In the genomic region with DNA sequence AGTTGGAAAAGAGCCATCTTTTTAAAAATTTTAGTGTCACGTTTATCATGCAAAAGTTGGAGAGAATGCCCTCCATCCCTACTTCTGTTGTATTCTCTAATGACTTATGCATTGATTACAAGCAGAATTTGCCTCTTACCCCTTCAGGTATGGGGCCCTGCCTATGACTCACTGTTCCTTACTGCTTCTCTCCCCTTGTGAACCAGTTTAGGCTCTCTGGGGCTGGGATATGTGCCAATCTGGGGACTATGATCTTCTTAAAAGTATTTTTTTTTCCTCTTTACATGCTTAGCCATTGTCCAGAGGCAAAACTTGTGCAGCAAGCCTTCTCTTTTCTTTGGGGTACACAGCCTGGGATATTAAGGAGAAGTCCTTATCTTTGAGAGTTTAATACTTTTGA, we compare ENCODE assay signal across 19 cellular contexts. TPM values are rescaled to one million over a fixed set of nuclear protein-coding genes. Genes with fewer than 3 reads are reported as not detected.
DNase-seq lines count a peak whose midpoint lies in the region; ATAC-seq lines count a peak whose summit lies in the region.
"Had no signal": no experiment of that assay in that cellular context is flagged by ENCODE, and none has a peak within 500 bp of the region (broad histone marks: within the 10 kb centered on the region; RNA-seq: fewer than 3 reads in every experiment).

No MANE protein-coding gene starts in this region.

- in situ Hi-C loops in HAP-1 (cut with MboI; ENCODE audit: low sequenced_read_pairs) = loop anchor here (10.0 to 25.0 kb wide), 2 partner anchors 97 to 499 kb away; no protein-coding TSS in a partner anchor

- peaks cover 17% of the 10 kb centered on the region for H3K9me3 Mint-ChIP-seq in activated CD4-positive, alpha-beta T cell treated with anti-CD3 and anti-CD28 coated beads for 36 hours (ENCODE audit: low read depth)
- H3K9me3 Mint-ChIP-seq in activated naive CD8-positive, alpha-beta T cell treated with anti-CD3 and anti-CD28 coated beads, Interleukin-2, amount 50 U/mL, for 24 hours = peaks cover 8% of the 10 kb centered on the region
- H3K9me3 Mint-ChIP-seq in activated naive CD8-positive, alpha-beta T cell treated with anti-CD3 and anti-CD28 coated beads for 36 hours = peaks cover 27% of the 10 kb centered on the region
- peaks cover 3% of the 10 kb centered on the region for H3K9me3 Mint-ChIP-seq in activated T-helper 17 cell treated with anti-CD3 and anti-CD28 coated beads, Interleukin-2, amount 50 U/mL, for 72 hours
- H3K9me3 Mint-ChIP-seq in naive thymus-derived CD4-positive, alpha-beta T cell = peaks cover 0 to 25% (median 5%) of the 10 kb centered on the region in 11 donors
- H3K9me3 Mint-ChIP-seq: HFFc6 had no signal

- peaks cover 48% of the 10 kb centered on the region for H3K4me1 Mint-ChIP-seq in activated CD4-positive, alpha-beta T cell treated with anti-CD3 and anti-CD28 coated beads for 36 hours
- peaks cover 39% of the 10 kb centered on the region for H3K4me1 Mint-ChIP-seq in activated naive CD8-positive, alpha-beta T cell treated with anti-CD3 and anti-CD28 coated beads, Interleukin-2, amount 50 U/mL, for 24 hours
- H3K4me1 Mint-ChIP-seq in activated naive CD8-positive, alpha-beta T cell treated with anti-CD3 and anti-CD28 coated beads for 36 hours = peaks cover 58% of the 10 kb centered on the region
- H3K4me1 Mint-ChIP-seq in activated T-helper 17 cell treated with anti-CD3 and anti-CD28 coated beads, Interleukin-2, amount 50 U/mL, for 72 hours = peaks cover 31% of the 10 kb centered on the region
- peaks cover 0 to 42% (median 5%) of the 10 kb centered on the region in 7 donors for H3K4me1 Mint-ChIP-seq in naive thymus-derived CD4-positive, alpha-beta T cell

- DNase-seq in activated CD4-positive, alpha-beta T cell treated with anti-CD3 and anti-CD28 coated beads for 36 hours = peak; percentile 59
- DNase-seq in activated CD4-positive, alpha-beta T cell treated with anti-CD3 and anti-CD28 coated beads, Interleukin-2, amount 50 U/mL, for 1 hour = no peak
- no peak for DNase-seq in activated naive CD8-positive, alpha-beta T cell treated with anti-CD3 and anti-CD28 coated beads, Interleukin-2, amount 50 U/mL, for 24 hours
- DNase-seq in activated naive CD8-positive, alpha-beta T cell treated with anti-CD3 and anti-CD28 coated beads for 36 hours = no peak
- DNase-seq in stimulated activated naive CD8-positive, alpha-beta T cell treated with anti-CD3 and anti-CD28 coated beads, Interleukin-15, Interleukin-2, amounts not matched to agents 100 U/mL and 50 U/mL, for 24 hours = no peak
- no peak for DNase-seq in naive thymus-derived CD4-positive, alpha-beta T cell
- DNase-seq in HAP-1 (ENCODE audit: low spot score in 2 of 2) = no peak
- DNase-seq: 8988T, BE2C, DMS79 treated with DMSO at 0.1 percent for 48 hours, HFFc6, KBM-7, NCI-H1048, NCI-H1436 treated with DMSO at 0.1 percent for 48 hours, NCI-H2029 treated with DMSO at 0.1 percent for 48 hours, NCI-H748 treated with DMSO at 0.1 percent for 48 hours had no signal

- no peaks in the 10 kb centered on the region for H3K27me3 ChIP-seq in naive thymus-derived CD4-positive, alpha-beta T cell (ENCODE audit: control insufficient read depth in 2 of 2, insufficient read depth in 2 of 2, low read length in 2 of 2)
- no peaks in the 10 kb centered on the region for H3K27me3 ChIP-seq in HAP-1 (ENCODE audit: low read depth)
- H3K27me3 ChIP-seq: BE2C had no signal

- H3K4me1 ChIP-seq in naive thymus-derived CD4-positive, alpha-beta T cell (ENCODE audit: control insufficient read depth in 2 of 2, insufficient read depth in 2 of 2, low read length in 2 of 2) = peaks cover 0 to 50% of the 10 kb centered on the region in 2 donors
- no peaks in the 10 kb centered on the region for H3K4me1 ChIP-seq in HAP-1
- H3K4me1 ChIP-seq: BE2C had no signal

- peaks cover 45% of the 10 kb centered on the region for H3K36me3 Mint-ChIP-seq in activated CD4-positive, alpha-beta T cell treated with anti-CD3 and anti-CD28 coated beads for 36 hours (ENCODE audit: low read depth)
- H3K36me3 Mint-ChIP-seq in activated naive CD8-positive, alpha-beta T cell treated with anti-CD3 and anti-CD28 coated beads, Interleukin-2, amount 50 U/mL, for 24 hours (ENCODE audit: low read depth) = peaks cover 40% of the 10 kb centered on the region
- peaks cover 59% of the 10 kb centered on the region for H3K36me3 Mint-ChIP-seq in activated naive CD8-positive, alpha-beta T cell treated with anti-CD3 and anti-CD28 coated beads for 36 hours
- peaks cover 5% of the 10 kb centered on the region for H3K36me3 Mint-ChIP-seq in activated T-helper 17 cell treated with anti-CD3 and anti-CD28 coated beads, Interleukin-2, amount 50 U/mL, for 72 hours (ENCODE audit: low read depth)
- H3K36me3 Mint-ChIP-seq in naive thymus-derived CD4-positive, alpha-beta T cell = peaks cover 5 to 60% (median 57%) of the 10 kb centered on the region in 5 donors

- POLR2A ChIA-PET in activated CD4-positive, alpha-beta T cell treated with anti-CD3 and anti-CD28 coated beads for 36 hours (lab: Charles Lee) = interaction anchor here (0.6 kb wide), 1 partner anchor 1720 kb away, joined by 3 read pairs; no protein-coding TSS in a partner anchor
- POLR2A ChIA-PET in naive thymus-derived CD4-positive, alpha-beta T cell (lab: Charles Lee) = interaction anchor here (0.7 to 1.0 kb wide), 2 partner anchors 20 to 1578 kb away, joined by 3 to 4 read pairs; no protein-coding TSS in a partner anchor

- CTCF ChIA-PET in activated CD4-positive, alpha-beta T cell treated with anti-CD3 and anti-CD28 coated beads for 36 hours (lab: Charles Lee) = interaction anchor here (1.4 kb wide), 1 partner anchor 17 kb away, joined by 3 read pairs; no protein-coding TSS in a partner anchor
- CTCF ChIA-PET in naive thymus-derived CD4-positive, alpha-beta T cell (lab: Charles Lee) = no interaction called here

- no peak overlapping the region for H3K4me3 Mint-ChIP-seq in activated CD4-positive, alpha-beta T cell treated with anti-CD3 and anti-CD28 coated beads for 36 hours
- H3K4me3 Mint-ChIP-seq in activated naive CD8-positive, alpha-beta T cell treated with anti-CD3 and anti-CD28 coated beads, Interleukin-2, amount 50 U/mL, for 24 hours = no peak overlapping the region
- H3K4me3 Mint-ChIP-seq in activated naive CD8-positive, alpha-beta T cell treated with anti-CD3 and anti-CD28 coated beads for 36 hours = no peak overlapping the region
- no peak overlapping the region for H3K4me3 Mint-ChIP-seq in activated T-helper 17 cell treated with anti-CD3 and anti-CD28 coated beads, Interleukin-2, amount 50 U/mL, for 72 hours
- no peak overlapping the region for H3K4me3 Mint-ChIP-seq in naive thymus-derived CD4-positive, alpha-beta T cell
- H3K4me3 Mint-ChIP-seq: CD4-positive, alpha-beta memory T cell; HFFc6 had no signal

- no peaks in the 10 kb centered on the region for H3K36me3 ChIP-seq in naive thymus-derived CD4-positive, alpha-beta T cell (ENCODE audit: control insufficient read depth in 2 of 3, insufficient read depth in 3 of 3, low read length in 3 of 3)
- H3K36me3 ChIP-seq in HAP-1 (replicated peaks) = no peaks in the 10 kb centered on the region

- H3K27ac ChIP-seq in naive thymus-derived CD4-positive, alpha-beta T cell (ENCODE audit: low read depth, low read length) = no peak overlapping the region

- intact Hi-C loops in activated CD4-positive, alpha-beta T cell treated with anti-CD3 and anti-CD28 coated beads for 36 hours (cut with DNase I, micrococcal nuclease) = loop anchor here in 1 of 2 experiments (1.0 kb wide), 1 partner anchor 7 kb away; no protein-coding TSS in a partner anchor
- intact Hi-C loops in naive thymus-derived CD4-positive, alpha-beta T cell (cut with micrococcal nuclease) = no loop called here

- no peak overlapping the region for H3K27ac Mint-ChIP-seq in activated CD4-positive, alpha-beta T cell treated with anti-CD3 and anti-CD28 coated beads for 36 hours
- H3K27ac Mint-ChIP-seq in activated naive CD8-positive, alpha-beta T cell treated with anti-CD3 and anti-CD28 coated beads, Interleukin-2, amount 50 U/mL, for 24 hours = no peak overlapping the region
- H3K27ac Mint-ChIP-seq in activated naive CD8-positive, alpha-beta T cell treated with anti-CD3 and anti-CD28 coated beads for 36 hours = no peak overlapping the region
- no peak overlapping the region for H3K27ac Mint-ChIP-seq in activated T-helper 17 cell treated with anti-CD3 and anti-CD28 coated beads, Interleukin-2, amount 50 U/mL, for 72 hours
- H3K27ac Mint-ChIP-seq in naive thymus-derived CD4-positive, alpha-beta T cell = no peak overlapping the region
- H3K27ac Mint-ChIP-seq: CD4-positive, alpha-beta memory T cell; HFFc6 had no signal

- H3K9me3 ChIP-seq in naive thymus-derived CD4-positive, alpha-beta T cell (ENCODE audit: control insufficient read depth in 2 of 3, low read length in 3 of 3) = no peaks in the 10 kb centered on the region
- H3K9me3 ChIP-seq in HAP-1 = no peaks in the 10 kb centered on the region

- peak; percentile 85 for ATAC-seq in activated CD4-positive, alpha-beta T cell treated with anti-CD3 and anti-CD28 coated beads for 36 hours
- ATAC-seq in activated naive CD8-positive, alpha-beta T cell treated with anti-CD3 and anti-CD28 coated beads, Interleukin-2, amount 50 U/mL, for 24 hours = peak; percentile 79
- ATAC-seq in activated T-helper 17 cell treated with anti-CD3 and anti-CD28 coated beads, Interleukin-2, amount 50 U/mL, for 72 hours (replicated peaks) = peak; percentile 70
- peak; percentile 76 for ATAC-seq in stimulated activated naive CD8-positive, alpha-beta T cell treated with anti-CD3 and anti-CD28 coated beads, Interleukin-15, Interleukin-2, amounts not matched to agents 100 U/mL and 50 U/mL, for 24 hours
- ATAC-seq in naive thymus-derived CD4-positive, alpha-beta T cell = no peak
- ATAC-seq: GM12878 had no signal

- H3K27me3 Mint-ChIP-seq in activated CD4-positive, alpha-beta T cell treated with anti-CD3 and anti-CD28 coated beads for 36 hours = no peaks in the 10 kb centered on the region
- no peaks in the 10 kb centered on the region for H3K27me3 Mint-ChIP-seq in activated naive CD8-positive, alpha-beta T cell treated with anti-CD3 and anti-CD28 coated beads, Interleukin-2, amount 50 U/mL, for 24 hours
- H3K27me3 Mint-ChIP-seq in activated naive CD8-positive, alpha-beta T cell treated with anti-CD3 and anti-CD28 coated beads for 36 hours = no peaks in the 10 kb centered on the region
- no peaks in the 10 kb centered on the region for H3K27me3 Mint-ChIP-seq in activated T-helper 17 cell treated with anti-CD3 and anti-CD28 coated beads, Interleukin-2, amount 50 U/mL, for 72 hours
- no peaks in the 10 kb centered on the region for H3K27me3 Mint-ChIP-seq in naive thymus-derived CD4-positive, alpha-beta T cell
- H3K27me3 Mint-ChIP-seq: CD4-positive, alpha-beta memory T cell had no signal

- no peak overlapping the region for H3K4me3 ChIP-seq in naive thymus-derived CD4-positive, alpha-beta T cell (ENCODE audit: low read length)
- no peak overlapping the region for H3K4me3 ChIP-seq in HAP-1
- H3K4me3 ChIP-seq: GM12878 had no signal

RNA-seq across cellular contexts. Expression of a gene that starts 37.4 kb away (rescaled TPM):
- 10 to 100 TPM; 49.4 to 53.1 TPM for total RNA-seq in activated CD4-positive, alpha-beta T cell treated with anti-CD3 and anti-CD28 coated beads for 36 hours
- total RNA-seq in activated naive CD8-positive, alpha-beta T cell treated with anti-CD3 and anti-CD28 coated beads for 36 hours = 10 to 100 TPM; 66.6 to 68.0 TPM
- total RNA-seq in activated T-helper 17 cell treated with anti-CD3 and anti-CD28 coated beads, Interleukin-2, amount 50 U/mL, for 72 hours = 10 to 100 TPM; 36.0 to 37.0 TPM
- total RNA-seq in naive thymus-derived CD4-positive, alpha-beta T cell = 100 to 1,000 TPM; 118 to 366 (median 210) TPM
- polyA plus RNA-seq in naive thymus-derived CD4-positive, alpha-beta T cell = 100 to 1,000 TPM; 188 to 200 TPM
